15 cellular contexts compared by ENCODE assay signal in the genomic region with DNA sequence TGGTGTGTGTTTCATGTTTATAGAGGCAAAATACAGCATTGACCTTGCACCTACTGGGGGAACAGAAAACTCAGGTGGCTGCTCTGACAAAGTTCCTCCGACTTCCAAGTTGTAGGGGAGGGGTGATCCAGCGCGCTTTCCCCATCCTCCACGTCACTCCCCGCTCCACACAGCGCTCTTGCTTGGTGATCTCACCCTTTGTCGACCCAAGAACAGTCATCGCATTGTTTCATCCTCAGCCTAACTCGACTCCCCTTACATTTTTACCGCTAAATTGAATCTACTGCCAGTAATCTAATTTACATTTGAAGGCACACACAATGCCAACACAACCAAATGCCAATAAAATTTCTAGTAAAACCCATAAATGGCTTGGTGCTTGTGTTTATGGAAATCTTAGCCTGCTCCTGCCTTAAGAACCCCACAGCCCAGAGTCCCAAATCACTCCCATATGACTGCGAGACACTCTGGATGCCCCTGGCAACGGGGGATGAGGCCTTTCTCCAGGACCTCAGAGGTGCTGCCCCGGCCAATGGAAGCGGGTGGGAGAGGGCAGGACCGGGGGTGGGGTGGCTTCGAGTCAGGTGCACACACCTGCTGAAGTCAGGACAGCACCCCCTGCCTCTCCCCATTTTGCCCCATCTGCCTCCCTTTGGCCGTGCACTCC.
A peak's percentile ranks its signal among the peaks of the same experiment; 100 is the strongest.
DNase-seq lines count a peak whose midpoint lies in the region; ATAC-seq, FAIRE-seq and TF ChIP-seq lines count a peak whose summit lies in the region.
"Had no signal": no experiment of that assay in that cellular context is flagged by ENCODE, and none has a peak within 500 bp of the region (broad histone marks: within the 10 kb centered on the region; RNA-seq: fewer than 3 reads in every experiment).

No MANE protein-coding gene starts in this region.

- H3K9ac ChIP-seq in HepG2 (ENCODE audit: insufficient read depth, low read depth, low read length): no peak overlapping the region

- BruUV-seq in MCF 10A (replicated peaks; lab: Mats Ljungman, UMichigan) (no TSS peak), HepG2 (replicated peaks; lab: Mats Ljungman, UMichigan) (no TSS peak)

- no peaks in the 10 kb centered on the region for H3K79me2 ChIP-seq in HepG2 (ENCODE audit: insufficient read depth, low read length)

- H3K27me3 Mint-ChIP-seq in MCF 10A (ENCODE audit: insufficient read depth, unreplicated experiment): peaks cover 50% of the 10 kb centered on the region

- in situ Hi-C loops in HepG2 (cut with HindIII; ENCODE audit: extremely low pct_ligation_motif_present, low pct_unique_long_range_greater_than_20kb): no loop called here

- no peak overlapping the region for H3K27ac Mint-ChIP-seq in MCF 10A (ENCODE audit: low read depth, unreplicated experiment)
- H3K27ac Mint-ChIP-seq: activated B cell treated with CpG ODN at 0.5 μM for 24 hours had no signal

- TF ChIP-seq CTCF in MCF 10A (IDR thresholded peaks at IDR 0.05; ENCODE audit: unreplicated experiment) (no peak), breast epithelium (IDR thresholded peaks at IDR 0.05) (no peak), body of pancreas (IDR thresholded peaks at IDR 0.05) (no peak), psoas muscle (IDR thresholded peaks at IDR 0.05) (no peak), HepG2 (CRISPR knock-in tag; IDR thresholded peaks at IDR 0.05) (no peak)

- H3K27ac ChIP-seq in breast epithelium (no peak overlapping the region), body of pancreas (peak overlapping the region in 3 of 4 donors; percentile 27 to 56 (median 28)), psoas muscle (no peak overlapping the region), HepG2 (ENCODE audit: extremely low read length, insufficient read depth, low read length) (no peak overlapping the region)

- no peaks in the 10 kb centered on the region for H3K9me3 Mint-ChIP-seq in MCF 10A (ENCODE audit: unreplicated experiment)
- H3K9me3 Mint-ChIP-seq: activated B cell treated with CpG ODN at 0.5 μM for 24 hours; central memory CD8-positive, alpha-beta T cell had no signal

- TF ChIP-seq POLR2A in breast epithelium (IDR thresholded peaks at IDR 0.05) (no peak), body of pancreas (IDR thresholded peaks at IDR 0.05) (no peak), HepG2 (IDR thresholded peaks at IDR 0.05; ENCODE audit: insufficient read depth in 1 of 2, low read depth in 2 of 2, low read length in 2 of 2) (no peak)

- H3K9me3 ChIP-seq in breast epithelium: no peaks in the 10 kb centered on the region
- no peaks in the 10 kb centered on the region for H3K9me3 ChIP-seq in body of pancreas
- H3K9me3 ChIP-seq in psoas muscle: no peaks in the 10 kb centered on the region
- no peaks in the 10 kb centered on the region for H3K9me3 ChIP-seq in HepG2 (ENCODE audit: low read length)

- ATAC-seq in body of pancreas (peak; percentile 89), psoas muscle (no peak), GM21825 (IDR thresholded peaks at IDR 0.05; ENCODE audit: unreplicated experiment) (no peak), esophagus mucosa (no peak), HepG2 (no peak)

- peak; percentile 5 for DNase-seq in MCF 10A (ENCODE audit: unreplicated experiment)
- no peak for DNase-seq in breast epithelium (ENCODE audit: low spot score in 2 of 2)
- peak; percentile 38 to 42 (median 40) for DNase-seq in body of pancreas
- peak; percentile 70 for DNase-seq in midbrain (lab: John Stamatoyannopoulos, UW)
- DNase-seq in psoas muscle: no peak
- DNase-seq in HepG2 (ENCODE audit: low spot score): no peak
- DNase-seq: 8988T; activated B cell treated with CpG ODN at 0.5 μM for 24 hours; activated naive CD4-positive, alpha-beta T cell treated with anti-CD3 and anti-CD28 coated beads, Interleukin-2, amount 50 U/mL, for 16 hours; MM.1S; NCI-H2029 treated with DMSO at 0.1 percent for 48 hours; NCI-H524 treated with DMSO at 0.1 percent for 48 hours had no signal

- H3K36me3 Mint-ChIP-seq in MCF 10A (ENCODE audit: insufficient read depth, unreplicated experiment): no peaks in the 10 kb centered on the region

- H3K36me3 ChIP-seq in breast epithelium (no peaks in the 10 kb centered on the region), body of pancreas (replicated peaks in 1 of 2; ENCODE audit: insufficient read depth in 1 of 2, low read depth in 2 of 2) (no peaks in the 10 kb centered on the region), psoas muscle (ENCODE audit: insufficient read depth in 1 of 2, low read depth in 1 of 2) (no peaks in the 10 kb centered on the region), HepG2 (replicated peaks in 1 of 2; ENCODE audit: control insufficient read depth in 1 of 2, insufficient read depth in 2 of 2, low read length in 2 of 2) (no peaks in the 10 kb centered on the region)

- H3K4me3 ChIP-seq in breast epithelium (no peak overlapping the region), body of pancreas (no peak overlapping the region), psoas muscle (no peak overlapping the region), HepG2 (replicated peaks in 1 of 3; ENCODE audit: insufficient read depth in 1 of 3, low read depth in 2 of 3, low read length in 3 of 3) (no peak overlapping the region)

- FAIRE-seq in HepG2 (lab: Jason Lieb, UNC): no peak

- WGBS in body of pancreas, 2 donors: 55 to 56% methylated on average over 17 of the region's 17 CpGs
- 33 to 41% (median 35%) methylated on average over 16 to 17 of the region's 17 CpGs for WGBS in psoas muscle, 3 donors
- 66% methylated on average over 12 of the region's 17 CpGs for WGBS in HepG2 (ENCODE audit: low lambda C conversion rate)

- intact Hi-C loops in MCF 10A (cut with micrococcal nuclease) (no loop called here), breast epithelium (cut with DNase I; ENCODE audit: low total_unique reads) (loop anchor here (5.0 kb wide), 1 partner anchor 1076 kb away; no protein-coding TSS in a partner anchor), body of pancreas (cut with DNase I) (no loop called here), psoas muscle (cut with DNase I) (no loop called here), HepG2 (cut with micrococcal nuclease; ENCODE audit: unreplicated experiment) (no loop called here)

- H3K4me2 ChIP-seq in HepG2 (ENCODE audit: low read depth, low read length): no peak overlapping the region

- H3K4me1 ChIP-seq in breast epithelium (no peaks in the 10 kb centered on the region), body of pancreas (no peaks in the 10 kb centered on the region), psoas muscle (no peaks in the 10 kb centered on the region), HepG2 (ENCODE audit: insufficient read depth, low read length) (no peaks in the 10 kb centered on the region)

- CTCF ChIA-PET in MCF 10A (lab: Yijun Ruan, JAX) (no interaction called here), HepG2 (lab: Yijun Ruan, JAX; ENCODE audit: low intra/inter-chr PET ratio, low total read pairs) (no interaction called here)

- no peak overlapping the region for H2AFZ ChIP-seq in HepG2 (ENCODE audit: low read length)

- TF ChIP-seq EP300 in HepG2 (IDR thresholded peaks at IDR 0.05; ENCODE audit: low read depth in 2 of 2, low read length in 2 of 2): no peak
- no peak for TF ChIP-seq EP300 in HepG2 (CRISPR knock-in tag; IDR thresholded peaks at IDR 0.05; ENCODE audit: borderline replicate concordance)

- no peak overlapping the region for H3K4me3 Mint-ChIP-seq in MCF 10A (ENCODE audit: unreplicated experiment)
- H3K4me3 Mint-ChIP-seq: activated B cell treated with CpG ODN at 0.5 μM for 24 hours; central memory CD8-positive, alpha-beta T cell had no signal

- no peaks in the 10 kb centered on the region for H4K20me1 ChIP-seq in HepG2 (ENCODE audit: insufficient read depth, low read length)

- H3K27me3 ChIP-seq in breast epithelium (no peaks in the 10 kb centered on the region), body of pancreas (no peaks in the 10 kb centered on the region), psoas muscle (ENCODE audit: insufficient read depth in 3 of 3, low read length in 2 of 3) (peaks cover 6 to 12% (median 6%) of the 10 kb centered on the region in 3 donors), HepG2 (ENCODE audit: control insufficient read depth in 1 of 2, insufficient read depth in 2 of 2, low read length in 2 of 2) (peaks cover 1 to 23% of the 10 kb centered on the region in 2 experiments; a peak in 1 of 5 replicates)

- no peak for TF ChIP-seq RAD21 in HepG2 (CRISPR knock-in tag; IDR thresholded peaks at IDR 0.05)

- POLR2A ChIA-PET in MCF 10A (lab: Yijun Ruan, JAX): no interaction called here
- POLR2A ChIA-PET in HepG2 (lab: Yijun Ruan, JAX): no interaction called here

- H3K4me1 Mint-ChIP-seq in MCF 10A (ENCODE audit: insufficient read depth, unreplicated experiment): no peaks in the 10 kb centered on the region
- H3K4me1 Mint-ChIP-seq: activated B cell treated with CpG ODN at 0.5 μM for 24 hours; central memory CD8-positive, alpha-beta T cell had no signal

TF ChIP-seq in HepG2, 621 proteins besides CTCF, POLR2A, EP300 and RAD21 (continues in another document):
- TF ChIP-seq ZNF564 (CRISPR knock-in tag; IDR thresholded peaks at IDR 0.05) (no peak), SAFB2 (CRISPR knock-in tag; IDR thresholded peaks at IDR 0.05; ENCODE audit: borderline replicate concordance, low read depth) (no peak), HES4 (CRISPR knock-in tag; IDR thresholded peaks at IDR 0.05; ENCODE audit: borderline replicate concordance) (no peak), TBX2 (CRISPR knock-in tag; IDR thresholded peaks at IDR 0.05; ENCODE audit: borderline replicate concordance) (no peak), ARID2 (CRISPR knock-in tag; IDR thresholded peaks at IDR 0.05; ENCODE audit: borderline replicate concordance) (no peak), ZKSCAN5 (CRISPR knock-in tag; IDR thresholded peaks at IDR 0.05) (no peak), ZNF615 (CRISPR knock-in tag; IDR thresholded peaks at IDR 0.05; ENCODE audit: borderline replicate concordance) (no peak)
- TF ChIP-seq, protein P1, sequence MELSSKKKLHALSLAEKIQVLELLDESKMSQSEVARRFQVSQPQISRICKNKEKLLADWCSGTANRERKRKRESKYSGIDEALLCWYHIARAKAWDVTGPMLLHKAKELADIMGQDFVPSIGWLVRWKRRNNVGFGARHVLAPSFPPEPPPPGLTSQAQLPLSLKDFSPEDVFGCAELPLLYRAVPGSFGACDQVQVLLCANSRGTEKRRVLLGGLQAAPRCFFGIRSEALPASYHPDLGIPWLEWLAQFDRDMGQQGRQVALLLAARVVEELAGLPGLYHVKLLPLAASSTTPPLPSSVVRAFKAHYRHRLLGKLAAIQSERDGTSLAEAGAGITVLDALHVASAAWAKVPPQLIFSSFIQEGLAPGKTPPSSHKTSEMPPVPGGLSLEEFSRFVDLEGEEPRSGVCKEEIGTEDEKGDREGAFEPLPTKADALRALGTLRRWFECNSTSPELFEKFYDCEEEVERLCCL (CRISPR knock-in tag; IDR thresholded peaks at IDR 0.05; ENCODE audit: borderline replicate concordance): no peak
- TF ChIP-seq, protein P2, sequence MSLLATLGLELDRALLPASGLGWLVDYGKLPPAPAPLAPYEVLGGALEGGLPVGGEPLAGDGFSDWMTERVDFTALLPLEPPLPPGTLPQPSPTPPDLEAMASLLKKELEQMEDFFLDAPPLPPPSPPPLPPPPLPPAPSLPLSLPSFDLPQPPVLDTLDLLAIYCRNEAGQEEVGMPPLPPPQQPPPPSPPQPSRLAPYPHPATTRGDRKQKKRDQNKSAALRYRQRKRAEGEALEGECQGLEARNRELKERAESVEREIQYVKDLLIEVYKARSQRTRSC (CRISPR knock-in tag; IDR thresholded peaks at IDR 0.05; ENCODE audit: low read depth): no peak

Comparison
In these comparisons a context has a peak if more than half of its experiments do, and no peak if none do; other contexts are left out.
1. DNase-seq: peak in MCF 10A (single experiment), body of pancreas (4 of 4) and midbrain (single experiment); none in breast epithelium (0 of 2), psoas muscle (0 of 2) and HepG2 (single experiment).
2. H3K27ac ChIP-seq: peak in body of pancreas (3 of 4); none in breast epithelium (0 of 2), psoas muscle (single experiment) and HepG2 (single experiment).